Comparison of ENCODE assay signal across 32 cellular contexts in genomic region chr11:97722721-97723120, GRCh38.
DNase-seq lines count a peak whose midpoint lies in the region; FAIRE-seq and TF ChIP-seq lines count a peak whose summit lies in the region.
"Had no signal": no experiment of that assay in that cellular context is flagged by ENCODE, and none has a peak within 500 bp of the region (broad histone marks: within the 10 kb centered on the region; RNA-seq: fewer than 3 reads in every experiment).

No MANE protein-coding gene starts in this region.

- in situ Hi-C loops in mammary epithelial cell (cut with MboI; ENCODE audit: low sequenced_read_pairs in 2 of 2) = no loop called here

- BruUV-seq in mammary epithelial cell (replicated peaks; lab: Mats Ljungman, UMichigan) = no TSS peak

- H3K36me3 Mint-ChIP-seq in astrocyte (ENCODE audit: low read depth, unreplicated experiment) = no peaks in the 10 kb centered on the region
- H3K36me3 Mint-ChIP-seq: activated naive CD8-positive, alpha-beta T cell treated with anti-CD3 and anti-CD28 coated beads for 36 hours; CD14-positive monocyte; neural progenitor cell had no signal

- no peaks in the 10 kb centered on the region for H4K20me1 ChIP-seq in mammary epithelial cell (ENCODE audit: insufficient read depth, low read length)
- H4K20me1 ChIP-seq in astrocyte (ENCODE audit: insufficient read depth, low read length) = no peaks in the 10 kb centered on the region
- H4K20me1 ChIP-seq in smooth muscle cell (ENCODE audit: low read depth) = no peaks in the 10 kb centered on the region

- peak overlapping the region; percentile 97 for H3K27ac Mint-ChIP-seq in astrocyte (ENCODE audit: unreplicated experiment)
- H3K27ac Mint-ChIP-seq: activated naive CD8-positive, alpha-beta T cell treated with anti-CD3 and anti-CD28 coated beads for 36 hours; activated T-cell treated with anti-CD3 and anti-CD28 coated beads, Interleukin-2, amount 50 U/mL, for 24 hours; CD14-positive monocyte; dendritic cell treated with granulocyte-macrophage colony-stimulating factor and Interleukin-4, amounts not matched to agents 40 ng/mL and 50 ng/mL, for 4 days; neural progenitor cell had no signal

- H3K4me1 Mint-ChIP-seq in astrocyte (ENCODE audit: low read depth, unreplicated experiment) = peaks cover 30% of the 10 kb centered on the region
- H3K4me1 Mint-ChIP-seq: activated naive CD8-positive, alpha-beta T cell treated with anti-CD3 and anti-CD28 coated beads for 36 hours; CD14-positive monocyte had no signal

- intact Hi-C loops in mammary epithelial cell (cut with micrococcal nuclease) = no loop called here
- intact Hi-C loops in breast epithelium (cut with DNase I; ENCODE audit: low total_unique reads) = no loop called here

- H3K27me3 ChIP-seq in mammary epithelial cell (ENCODE audit: insufficient read depth, low read length) = no peaks in the 10 kb centered on the region
- H3K27me3 ChIP-seq in breast epithelium = no peaks in the 10 kb centered on the region
- H3K27me3 ChIP-seq in astrocyte (ENCODE audit: insufficient read depth, low read length) = no peaks in the 10 kb centered on the region
- H3K27me3 ChIP-seq in smooth muscle cell (ENCODE audit: low read depth) = no peaks in the 10 kb centered on the region
- H3K27me3 ChIP-seq: ascending aorta, esophagus muscularis mucosa, foreskin keratinocyte, neural progenitor cell had no signal

- no peaks in the 10 kb centered on the region for H3K36me3 ChIP-seq in mammary epithelial cell (ENCODE audit: insufficient read depth, low read length)
- H3K36me3 ChIP-seq in breast epithelium = no peaks in the 10 kb centered on the region
- no peaks in the 10 kb centered on the region for H3K36me3 ChIP-seq in astrocyte (ENCODE audit: insufficient read depth, low read length)
- H3K36me3 ChIP-seq in smooth muscle cell (ENCODE audit: low read depth) = no peaks in the 10 kb centered on the region
- H3K36me3 ChIP-seq: ascending aorta, esophagus muscularis mucosa, neural progenitor cell, thoracic aorta, WERI-Rb-1 had no signal

- DNase-seq in mammary epithelial cell (peak; percentile 16), breast epithelium (ENCODE audit: low spot score in 2 of 2) (no peak), astrocyte (ENCODE audit: low read depth) (peak; percentile 6), iPS DF 19.7 (ENCODE audit: low read depth, low spot score) (peak; percentile 61), smooth muscle cell (lab: John Stamatoyannopoulos, UW; ENCODE audit: unreplicated experiment) (no peak), HUDEP-2 (lab: John Stamatoyannopoulos, UW; ENCODE audit: unreplicated experiment in 76 of 76) (no peak), NCI-H1694 treated with DMSO at 0.1 percent for 48 hours (lab: John Stamatoyannopoulos, UW) (no peak), caudate nucleus (lab: John Stamatoyannopoulos, UW) (no peak)
- DNase-seq: 8988T; activated CD4-positive, alpha-beta T cell treated with anti-CD3 and anti-CD28 coated beads, Interleukin-2, amount 50 U/mL, for 1 hour; activated effector memory CD4-positive, alpha-beta T cell treated with anti-CD3 and anti-CD28 coated beads, Interleukin-2, amount 50 U/mL, for 16 hours; activated naive CD8-positive, alpha-beta T cell treated with anti-CD3 and anti-CD28 coated beads for 36 hours; activated T-cell treated with anti-CD3 and anti-CD28 coated beads, Interleukin-2, amount 50 U/mL, for 24 hours; Caco-2; central memory CD4-positive, alpha-beta T cell; KBM-7; NCI-H1092; NCI-H2029; NCI-H526; NK-92 treated with Interleukin-12 subunit alpha and Interleukin-12 subunit beta, amount 100 ng/mL, for 24 hours; Right ventricle myocardium superior; stimulated activated naive CD8-positive, alpha-beta T cell treated with anti-CD3 and anti-CD28 coated beads, Interleukin-15, Interleukin-2, amounts not matched to agents 100 U/mL and 50 U/mL, for 24 hours; WERI-Rb-1 had no signal

- H3K4me3 ChIP-seq in mammary epithelial cell (replicated peaks in 1 of 3; ENCODE audit: insufficient read depth in 1 of 3, low read depth in 2 of 3, low read length in 3 of 3) = no peak overlapping the region
- no peak overlapping the region for H3K4me3 ChIP-seq in breast epithelium
- no peak overlapping the region for H3K4me3 ChIP-seq in astrocyte (ENCODE audit: insufficient read depth, low read depth, low read length)
- no peak overlapping the region for H3K4me3 ChIP-seq in smooth muscle cell
- H3K4me3 ChIP-seq: ascending aorta, esophagus muscularis mucosa, neural progenitor cell, skin epidermis, thoracic aorta had no signal

- H3K9me3 Mint-ChIP-seq in astrocyte (ENCODE audit: unreplicated experiment) = peaks cover 2% of the 10 kb centered on the region
- H3K9me3 Mint-ChIP-seq: neural progenitor cell had no signal

- CTCF ChIA-PET in mammary epithelial cell (lab: Charles Lee; ENCODE audit: low non-redundant PET) = interaction anchor here (0.6 kb wide), 1 partner anchor 22 kb away, joined by 3 read pairs; no protein-coding TSS in a partner anchor

- no peak for TF ChIP-seq CTCF in mammary epithelial cell (conservative IDR thresholded peaks at IDR 0.05 in 1 of 2, IDR thresholded peaks at IDR 0.05 in 1 of 2; ENCODE audit: extremely low read depth in 1 of 2, insufficient read depth in 1 of 2, low read depth in 1 of 2, low read length in 2 of 2)
- no peak for TF ChIP-seq CTCF in breast epithelium (IDR thresholded peaks at IDR 0.05)
- no peak for TF ChIP-seq CTCF in astrocyte (IDR thresholded peaks at IDR 0.05; ENCODE audit: insufficient read depth, low read depth, low read length)
- TF ChIP-seq CTCF in smooth muscle cell (IDR thresholded peaks at IDR 0.05; ENCODE audit: borderline replicate concordance, insufficient read depth, poor library complexity, severe bottlenecking) = no peak

- no peak for FAIRE-seq in astrocyte (lab: Jason Lieb, UNC)
- FAIRE-seq: G401.6 had no signal

- H3K9ac ChIP-seq in mammary epithelial cell (ENCODE audit: insufficient read depth, low read length) (no peak overlapping the region), astrocyte (ENCODE audit: low read length) (peak overlapping the region; percentile 57), smooth muscle cell (ENCODE audit: low read depth) (no peak overlapping the region)
- H3K9ac ChIP-seq: neural progenitor cell had no signal

- dilution Hi-C loops in mammary epithelial cell (cut with HindIII; ENCODE audit: low sequenced_read_pairs) = no loop called here

- H3K4me1 ChIP-seq in mammary epithelial cell (ENCODE audit: insufficient read depth, low read length) (peaks cover 16% of the 10 kb centered on the region), breast epithelium (no peaks in the 10 kb centered on the region), astrocyte (ENCODE audit: insufficient read depth, low read length) (peaks cover 18% of the 10 kb centered on the region), smooth muscle cell (ENCODE audit: low read depth) (peaks cover 14% of the 10 kb centered on the region)
- H3K4me1 ChIP-seq: ascending aorta, esophagus muscularis mucosa, foreskin keratinocyte, neural progenitor cell had no signal

- no peak overlapping the region for H3K27ac ChIP-seq in mammary epithelial cell (ENCODE audit: insufficient read depth, low read depth, low read length)
- H3K27ac ChIP-seq in breast epithelium = no peak overlapping the region
- H3K27ac ChIP-seq in astrocyte (ENCODE audit: low read depth, low read length) = peak overlapping the region; percentile 82
- H3K27ac ChIP-seq in smooth muscle cell (ENCODE audit: low read depth) = peak overlapping the region; percentile 62
- H3K27ac ChIP-seq in caudate nucleus (ENCODE audit: low read depth, low read length) = no peak overlapping the region
- H3K27ac ChIP-seq: ascending aorta, esophagus muscularis mucosa, foreskin keratinocyte, neural progenitor cell, skin epidermis, thoracic aorta, WERI-Rb-1 had no signal

- H3K27me3 Mint-ChIP-seq in astrocyte (ENCODE audit: low read depth, unreplicated experiment) = no peaks in the 10 kb centered on the region
- H3K27me3 Mint-ChIP-seq: activated naive CD8-positive, alpha-beta T cell treated with anti-CD3 and anti-CD28 coated beads for 36 hours; activated T-cell treated with anti-CD3 and anti-CD28 coated beads, Interleukin-2, amount 50 U/mL, for 24 hours; dendritic cell treated with granulocyte-macrophage colony-stimulating factor and Interleukin-4, amounts not matched to agents 40 ng/mL and 50 ng/mL, for 4 days had no signal

- H3K9me3 ChIP-seq in mammary epithelial cell (replicated peaks; ENCODE audit: insufficient read depth, low read length) (peaks cover 3% of the 10 kb centered on the region), breast epithelium (no peaks in the 10 kb centered on the region), astrocyte (ENCODE audit: insufficient read depth, low read depth, low read length) (no peaks in the 10 kb centered on the region), smooth muscle cell (replicated peaks; ENCODE audit: low read depth) (no peaks in the 10 kb centered on the region)
- H3K9me3 ChIP-seq: ascending aorta, esophagus muscularis mucosa, thoracic aorta had no signal

- H3K4me2 ChIP-seq in mammary epithelial cell (ENCODE audit: insufficient read depth, low read depth, low read length) = no peak overlapping the region
- peak overlapping the region; percentile 73 for H3K4me2 ChIP-seq in astrocyte (ENCODE audit: low read length)
- H3K4me2 ChIP-seq in smooth muscle cell = peak overlapping the region; percentile 33
- H3K4me2 ChIP-seq: neural progenitor cell had no signal

- H3F3A ChIP-seq in smooth muscle cell (ENCODE audit: low read depth) = peaks cover 10% of the 10 kb centered on the region

- H2AFZ ChIP-seq in mammary epithelial cell (ENCODE audit: low read depth, low read length) (peak overlapping the region; percentile 4), astrocyte (ENCODE audit: low read depth, low read length) (peak overlapping the region; percentile 41), smooth muscle cell (ENCODE audit: low read depth) (peak overlapping the region; percentile 46)
- H2AFZ ChIP-seq: neural progenitor cell had no signal

- WGBS in mammary epithelial cell (ENCODE audit: low coverage, missing lambda C conversion rate) = 67% methylated on average over 1 of the region's 1 CpG
- WGBS in smooth muscle cell (ENCODE audit: low lambda C conversion rate) = 56% methylated on average over 1 of the region's 1 CpG

- no peak overlapping the region for H3K4me3 Mint-ChIP-seq in astrocyte (ENCODE audit: unreplicated experiment)
- H3K4me3 Mint-ChIP-seq: activated naive CD8-positive, alpha-beta T cell treated with anti-CD3 and anti-CD28 coated beads for 36 hours; activated T-cell treated with anti-CD3 and anti-CD28 coated beads, Interleukin-2, amount 50 U/mL, for 24 hours; CD14-positive monocyte; dendritic cell treated with granulocyte-macrophage colony-stimulating factor and Interleukin-4, amounts not matched to agents 40 ng/mL and 50 ng/mL, for 4 days; neural progenitor cell had no signal

- no peaks in the 10 kb centered on the region for H3K79me2 ChIP-seq in mammary epithelial cell (ENCODE audit: insufficient read depth, low read length)
- no peaks in the 10 kb centered on the region for H3K79me2 ChIP-seq in astrocyte (ENCODE audit: insufficient read depth, low read length)
- H3K79me2 ChIP-seq in smooth muscle cell (ENCODE audit: low read depth) = no peaks in the 10 kb centered on the region

- TF ChIP-seq POLR2A in breast epithelium (IDR thresholded peaks at IDR 0.05) = no peak

Comparison
In these comparisons a context has a peak if more than half of its experiments do, and no peak if none do; other contexts are left out.
1. DNase-seq: peak in mammary epithelial cell (single experiment), astrocyte (single experiment) and iPS DF 19.7 (single experiment); none in breast epithelium (0 of 2), smooth muscle cell (single experiment), HUDEP-2 (0 of 76), NCI-H1694 treated with DMSO at 0.1 percent for 48 hours (single experiment) and caudate nucleus (0 of 61).
2. H3K27ac ChIP-seq: peak in astrocyte (single experiment) and smooth muscle cell (single experiment); none in mammary epithelial cell (single experiment), breast epithelium (0 of 2) and caudate nucleus (single experiment).
3. Peak in every context shown above with its lines, with median percentiles within 50 percentile points of each other: H2AFZ ChIP-seq.